ENCODE assay signal across 7 cellular contexts in the genomic region with DNA sequence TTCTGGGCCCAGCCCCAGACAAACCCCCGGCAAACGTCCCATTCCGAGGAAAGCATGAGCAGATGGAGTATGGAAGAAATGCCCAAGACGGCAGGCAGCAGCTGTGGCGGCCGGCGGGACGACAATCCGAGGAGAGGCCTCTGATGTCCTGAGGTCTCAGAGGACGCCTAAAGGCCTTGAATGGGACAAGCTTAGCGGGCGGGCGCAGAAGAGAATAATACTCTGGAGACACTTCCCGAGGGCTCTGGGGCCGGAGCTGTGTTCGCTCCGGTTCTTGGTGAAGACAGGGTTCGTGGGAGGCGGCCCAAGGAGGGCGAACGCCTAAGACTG. TPM values are rescaled to one million over a fixed set of nuclear protein-coding genes. Genes with fewer than 3 reads are reported as not detected.
DNase-seq lines count a peak whose midpoint lies in the region; ATAC-seq and TF ChIP-seq lines count a peak whose summit lies in the region.

No MANE protein-coding gene starts in this region.

- H3K4me1 Mint-ChIP-seq in activated T-helper 2 cell treated with anti-CD3 and anti-CD28 coated beads, Interferon-gamma antibody, Interleukin-2, Interleukin-4, amounts not matched to agents 10 μg/mL and 5 μg/mL and 100 μg/mL, durations not matched to agents 14 hours and 24 hours and 36 hours (ENCODE audit: low read depth) = peaks cover 24% of the 10 kb centered on the region
- H3K4me1 Mint-ChIP-seq in stimulated activated naive CD8-positive, alpha-beta T cell treated with anti-CD3 and anti-CD28 coated beads, Interleukin-15, amount 100 ng/mL, for 72 hours = peaks cover 65% of the 10 kb centered on the region

- peaks cover 52% of the 10 kb centered on the region for H3K36me3 ChIP-seq in iPS-18a (ENCODE audit: control insufficient read depth, low read depth, low read length)

- H3K27me3 Mint-ChIP-seq in activated T-helper 2 cell treated with anti-CD3 and anti-CD28 coated beads, Interferon-gamma antibody, Interleukin-2, Interleukin-4, amounts not matched to agents 10 μg/mL and 5 μg/mL and 100 μg/mL, durations not matched to agents 14 hours and 24 hours and 36 hours (ENCODE audit: low read depth) = no peaks in the 10 kb centered on the region
- H3K27me3 Mint-ChIP-seq in stimulated activated naive CD8-positive, alpha-beta T cell treated with anti-CD3 and anti-CD28 coated beads, Interleukin-15, amount 100 ng/mL, for 72 hours = no peaks in the 10 kb centered on the region

- DNase-seq in HL-60 (ENCODE audit: low read depth in 1 of 2, low spot score in 1 of 2) (no peak), HCEC 1CT (no peak), NOMO-1 treated with dmso at 0.1 percent for 144 hours (lab: John Stamatoyannopoulos, UW; ENCODE audit: unreplicated experiment) (no peak)
- no peak for DNase-seq in activated T-helper 2 cell treated with anti-CD3 and anti-CD28 coated beads, Interferon-gamma antibody, Interleukin-2, Interleukin-4, amounts not matched to agents 10 μg/mL and 5 μg/mL and 100 μg/mL, durations not matched to agents 14 hours and 24 hours and 36 hours (ENCODE audit: low spot score)
- DNase-seq in stimulated activated naive CD8-positive, alpha-beta T cell treated with anti-CD3 and anti-CD28 coated beads, Interleukin-15, amount 100 ng/mL, for 72 hours = no peak

- peak overlapping the region; percentile 94 for H3K27ac Mint-ChIP-seq in activated T-helper 2 cell treated with anti-CD3 and anti-CD28 coated beads, Interferon-gamma antibody, Interleukin-2, Interleukin-4, amounts not matched to agents 10 μg/mL and 5 μg/mL and 100 μg/mL, durations not matched to agents 14 hours and 24 hours and 36 hours
- peak overlapping the region; percentile 93 to 96 for H3K27ac Mint-ChIP-seq in stimulated activated naive CD8-positive, alpha-beta T cell treated with anti-CD3 and anti-CD28 coated beads, Interleukin-15, amount 100 ng/mL, for 72 hours

- peak overlapping the region; percentile 95 for H3K4me3 Mint-ChIP-seq in activated T-helper 2 cell treated with anti-CD3 and anti-CD28 coated beads, Interferon-gamma antibody, Interleukin-2, Interleukin-4, amounts not matched to agents 10 μg/mL and 5 μg/mL and 100 μg/mL, durations not matched to agents 14 hours and 24 hours and 36 hours (ENCODE audit: low read depth)
- peak overlapping the region; percentile 88 to 92 for H3K4me3 Mint-ChIP-seq in stimulated activated naive CD8-positive, alpha-beta T cell treated with anti-CD3 and anti-CD28 coated beads, Interleukin-15, amount 100 ng/mL, for 72 hours

- no peaks in the 10 kb centered on the region for H3K9me3 ChIP-seq in iPS-18a (ENCODE audit: control insufficient read depth, low read depth, low read length)

- no peaks in the 10 kb centered on the region for H3K4me1 ChIP-seq in iPS-18a (ENCODE audit: control insufficient read depth, low read depth, low read length)

- peak; percentile 41 for ATAC-seq in stimulated activated naive CD8-positive, alpha-beta T cell treated with anti-CD3 and anti-CD28 coated beads, Interleukin-15, amount 100 ng/mL, for 72 hours
- no peak for ATAC-seq in HG03439 (IDR thresholded peaks at IDR 0.05; ENCODE audit: unreplicated experiment)

- H3K9ac ChIP-seq in iPS-18a (ENCODE audit: low read length) = peak overlapping the region; percentile 62

- H3K36me3 Mint-ChIP-seq in activated T-helper 2 cell treated with anti-CD3 and anti-CD28 coated beads, Interferon-gamma antibody, Interleukin-2, Interleukin-4, amounts not matched to agents 10 μg/mL and 5 μg/mL and 100 μg/mL, durations not matched to agents 14 hours and 24 hours and 36 hours (ENCODE audit: low read depth) = peaks cover 71% of the 10 kb centered on the region

- intact Hi-C loops in activated T-helper 2 cell treated with anti-CD3 and anti-CD28 coated beads, Interferon-gamma antibody, Interleukin-2, Interleukin-4, amounts not matched to agents 10 μg/mL and 5 μg/mL and 100 μg/mL, durations not matched to agents 14 hours and 24 hours and 36 hours (cut with micrococcal nuclease) = loop anchor here (1.0 kb wide), 1 partner anchor 18 kb away; a partner anchor contains a TSS

- H3K4me3 ChIP-seq in HL-60 (replicated peaks; ENCODE audit: insufficient read depth, low read length) (peak overlapping the region; percentile 40), iPS-18a (ENCODE audit: low read length) (peak overlapping the region; percentile 80)

- H3K27ac ChIP-seq in HL-60 (replicated peaks) (peak overlapping the region; percentile 72), iPS-18a (ENCODE audit: low read length) (peak overlapping the region; percentile 44)

- H3K9me3 Mint-ChIP-seq in activated T-helper 2 cell treated with anti-CD3 and anti-CD28 coated beads, Interferon-gamma antibody, Interleukin-2, Interleukin-4, amounts not matched to agents 10 μg/mL and 5 μg/mL and 100 μg/mL, durations not matched to agents 14 hours and 24 hours and 36 hours = no peaks in the 10 kb centered on the region
- H3K9me3 Mint-ChIP-seq in stimulated activated naive CD8-positive, alpha-beta T cell treated with anti-CD3 and anti-CD28 coated beads, Interleukin-15, amount 100 ng/mL, for 72 hours = no peaks in the 10 kb centered on the region

- H3K27me3 ChIP-seq in HL-60 (ENCODE audit: insufficient read depth, poor library complexity, severe bottlenecking) = no peaks in the 10 kb centered on the region
- no peaks in the 10 kb centered on the region for H3K27me3 ChIP-seq in iPS-18a (ENCODE audit: control insufficient read depth, insufficient read depth, low read length)

- no peak for TF ChIP-seq CTCF in HL-60 (IDR thresholded peaks at IDR 0.05; ENCODE audit: insufficient read depth, low read length)

RNA-seq across cellular contexts. Expression of a gene that starts 0.5 kb away (rescaled TPM):
- total RNA-seq in activated T-helper 2 cell treated with anti-CD3 and anti-CD28 coated beads, Interferon-gamma antibody, Interleukin-2, Interleukin-4, amounts not matched to agents 10 μg/mL and 5 μg/mL and 100 μg/mL, durations not matched to agents 14 hours and 24 hours and 36 hours = 33.0 and 38.4 TPM in 2 replicates

RNA-seq across cellular contexts. Expression of a gene that starts 17.8 kb away (rescaled TPM):
- total RNA-seq in activated T-helper 2 cell treated with anti-CD3 and anti-CD28 coated beads, Interferon-gamma antibody, Interleukin-2, Interleukin-4, amounts not matched to agents 10 μg/mL and 5 μg/mL and 100 μg/mL, durations not matched to agents 14 hours and 24 hours and 36 hours = 34.2 and 35.8 TPM in 2 replicates

RNA-seq across cellular contexts. Expression of a gene that starts 20.4 kb away (rescaled TPM):
- total RNA-seq in activated T-helper 2 cell treated with anti-CD3 and anti-CD28 coated beads, Interferon-gamma antibody, Interleukin-2, Interleukin-4, amounts not matched to agents 10 μg/mL and 5 μg/mL and 100 μg/mL, durations not matched to agents 14 hours and 24 hours and 36 hours = 113 and 116 TPM in 2 replicates

RNA-seq across cellular contexts. Expression of a gene that starts 43.0 kb away (rescaled TPM):
- total RNA-seq in activated T-helper 2 cell treated with anti-CD3 and anti-CD28 coated beads, Interferon-gamma antibody, Interleukin-2, Interleukin-4, amounts not matched to agents 10 μg/mL and 5 μg/mL and 100 μg/mL, durations not matched to agents 14 hours and 24 hours and 36 hours = 86.6 and 89.2 TPM in 2 replicates

RNA-seq across cellular contexts. Expression of a gene that starts 43.6 kb away (rescaled TPM):
- 253 and 268 TPM in 2 replicates for total RNA-seq in activated T-helper 2 cell treated with anti-CD3 and anti-CD28 coated beads, Interferon-gamma antibody, Interleukin-2, Interleukin-4, amounts not matched to agents 10 μg/mL and 5 μg/mL and 100 μg/mL, durations not matched to agents 14 hours and 24 hours and 36 hours
